7 cellular contexts compared by ENCODE assay signal in genomic region chr5:174678107-174678506, GRCh38. TPM values are rescaled to one million over a fixed set of nuclear protein-coding genes. Genes with fewer than 3 reads are reported as not detected.
"Had no signal": no experiment of that assay in that cellular context is flagged by ENCODE, and none has a peak within 500 bp of the region (broad histone marks: within the 10 kb centered on the region; RNA-seq: fewer than 3 reads in every experiment).

No MANE protein-coding gene starts in this region.

- H3K9me3 Mint-ChIP-seq: H9 had no signal

- H3K27ac ChIP-seq: GM23248, HL-60 had no signal

- H3K4me3 Mint-ChIP-seq: H9, HFFc6 had no signal

- H3K4me3 ChIP-seq: GM23248, K562 had no signal

- DNase-seq: GM23248, H9, HCEC 1CT, HFFc6, IMR-90 had no signal

- H2AFZ ChIP-seq: GM23248 had no signal

- ATAC-seq: K562 had no signal

- H3K27ac Mint-ChIP-seq: H9, HFFc6 had no signal

- H3K9ac ChIP-seq: GM23248 had no signal

RNA-seq across cellular contexts. Expression of gene MSX2, which starts 46.3 kb away (rescaled TPM):
- total RNA-seq: HFFc6, K562 had no signal
- polyA plus RNA-seq: K562 had no signal
